ENCODE assay signal across 21 cellular contexts in the genomic region with DNA sequence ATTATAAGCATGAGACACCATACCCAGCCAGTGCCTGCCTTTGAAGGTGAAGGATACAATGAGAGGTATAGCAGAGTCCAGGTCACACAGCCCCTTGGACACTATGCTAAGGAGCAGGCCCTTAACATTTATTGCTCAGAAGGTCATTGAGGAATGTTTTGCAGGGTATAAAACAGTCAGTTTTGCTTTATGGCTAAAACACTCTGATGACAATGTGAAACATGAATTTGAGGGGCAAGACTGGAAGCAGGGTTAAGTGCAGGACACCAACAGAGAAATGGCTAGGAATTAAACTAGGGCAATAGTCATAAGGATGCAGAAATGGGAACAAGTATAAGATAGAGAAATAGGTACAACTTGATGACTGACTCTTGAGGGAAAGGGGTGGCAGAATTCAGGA.
DNase-seq lines count a peak whose midpoint lies in the region; FAIRE-seq and TF ChIP-seq lines count a peak whose summit lies in the region.
"Had no signal": no experiment of that assay in that cellular context is flagged by ENCODE, and none has a peak within 500 bp of the region (broad histone marks: within the 10 kb centered on the region; RNA-seq: fewer than 3 reads in every experiment).

No MANE protein-coding gene starts in this region.

- H3K27ac ChIP-seq in endodermal cell (ENCODE audit: low read depth, low read length), result no peak overlapping the region
- H3K27ac ChIP-seq: 22Rv1, BLaER1, C4-2B, GM23248 had no signal

- no peak for TF ChIP-seq CTCF in D721Med (IDR thresholded peaks at IDR 0.05; ENCODE audit: insufficient read depth, missing control alignments)
- no peak for TF ChIP-seq CTCF in endodermal cell (conservative IDR thresholded peaks at IDR 0.05)

- H3K27ac Mint-ChIP-seq in endodermal cell, result no peak overlapping the region
- H3K27ac Mint-ChIP-seq: B cell; CD4-positive, CD25-positive, alpha-beta regulatory T cell; CD8-positive, alpha-beta T cell had no signal

- H3K27me3 Mint-ChIP-seq in endodermal cell (ENCODE audit: insufficient read depth), result peaks cover 2% of the 10 kb centered on the region

- H3K36me3 Mint-ChIP-seq in endodermal cell (ENCODE audit: low read depth), result peaks cover 2% of the 10 kb centered on the region
- H3K36me3 Mint-ChIP-seq: CD4-positive, CD25-positive, alpha-beta regulatory T cell; CD8-positive, alpha-beta T cell had no signal

- H3K9me3 Mint-ChIP-seq in endodermal cell, result peaks cover 11% of the 10 kb centered on the region

- DNase-seq in D721Med (ENCODE audit: insufficient read length, low spot score), result no peak
- no peak for DNase-seq in GM12891 (ENCODE audit: insufficient read length, low spot score)
- no peak for DNase-seq in endodermal cell
- no peak for DNase-seq in urothelium cell line (ENCODE audit: low spot score)
- no peak for DNase-seq in KG1 (lab: John Stamatoyannopoulos, UW)
- DNase-seq in cerebellum (ENCODE audit: low spot score), result no peak
- DNase-seq in glomerular visceral epithelial cell (ENCODE audit: extremely low spot score), result no peak
- DNase-seq: Caco-2; CD4-positive, CD25-positive, alpha-beta regulatory T cell; CD8-positive, alpha-beta T cell; DMS 273 treated with DMSO at 0.1 percent for 48 hours; DMS79; GM23248; H7 had no signal

- H3K27me3 ChIP-seq in endodermal cell (ENCODE audit: control insufficient read depth, insufficient read depth, low read length, poor library complexity, severe bottlenecking), result no peaks in the 10 kb centered on the region
- H3K27me3 ChIP-seq: BLaER1 had no signal

- no peak for TF ChIP-seq POLR2A in GM12891 (IDR thresholded peaks at IDR 0.05; ENCODE audit: low read depth, low read length)

- no peak overlapping the region for H3K4me3 Mint-ChIP-seq in endodermal cell
- H3K4me3 Mint-ChIP-seq: B cell; CD4-positive, CD25-positive, alpha-beta regulatory T cell; CD8-positive, alpha-beta T cell had no signal

- FAIRE-seq in D721Med (lab: Jason Lieb, UNC), result peak; percentile 87
- peak; percentile 38 for FAIRE-seq in GM12891 (lab: Jason Lieb, UNC)
- peak; percentile 94 for FAIRE-seq in urothelium cell line (lab: Jason Lieb, UNC)
- FAIRE-seq: A204.1, GM19239, H1 had no signal

- no peak overlapping the region for H3K9ac ChIP-seq in endodermal cell (ENCODE audit: extremely low read depth, low read length, poor library complexity, severe bottlenecking)
- H3K9ac ChIP-seq: BLaER1, GM23248 had no signal

- no peaks in the 10 kb centered on the region for H3K4me1 Mint-ChIP-seq in endodermal cell
- H3K4me1 Mint-ChIP-seq: B cell; CD4-positive, CD25-positive, alpha-beta regulatory T cell had no signal

- no peaks in the 10 kb centered on the region for H3K4me1 ChIP-seq in endodermal cell (ENCODE audit: control insufficient read depth, insufficient read depth, low read length)
- H3K4me1 ChIP-seq: Caco-2 had no signal

- H3K4me3 ChIP-seq in endodermal cell (ENCODE audit: low read length), result peak overlapping the region; percentile 43
- H3K4me3 ChIP-seq: BLaER1, GM23248 had no signal

- peaks cover 16% of the 10 kb centered on the region for H3K9me3 ChIP-seq in endodermal cell (ENCODE audit: control insufficient read depth, low read length)
- H3K9me3 ChIP-seq: Caco-2 had no signal

- H3K36me3 ChIP-seq in endodermal cell (ENCODE audit: control insufficient read depth, insufficient read depth, low read length), result no peaks in the 10 kb centered on the region
- H3K36me3 ChIP-seq: BLaER1 had no signal

TF ChIP-seq in GM12891, 5 proteins besides CTCF, POLR2A, EP300 and RAD21:
- TF ChIP-seq SPI1 (IDR thresholded peaks at IDR 0.05; ENCODE audit: low read depth, low read length) (no peak), TAF1 (IDR thresholded peaks at IDR 0.05; ENCODE audit: low read depth, low read length) (no peak), PAX5 (IDR thresholded peaks at IDR 0.05; ENCODE audit: insufficient read depth, low read length, severe bottlenecking) (no peak), POU2F2 (IDR thresholded peaks at IDR 0.05; ENCODE audit: low read depth, low read length) (no peak), POLR2AphosphoS5 (IDR thresholded peaks at IDR 0.05; ENCODE audit: low read depth, low read length) (no peak)
